32 cellular contexts compared by ENCODE assay signal in the genomic region with DNA sequence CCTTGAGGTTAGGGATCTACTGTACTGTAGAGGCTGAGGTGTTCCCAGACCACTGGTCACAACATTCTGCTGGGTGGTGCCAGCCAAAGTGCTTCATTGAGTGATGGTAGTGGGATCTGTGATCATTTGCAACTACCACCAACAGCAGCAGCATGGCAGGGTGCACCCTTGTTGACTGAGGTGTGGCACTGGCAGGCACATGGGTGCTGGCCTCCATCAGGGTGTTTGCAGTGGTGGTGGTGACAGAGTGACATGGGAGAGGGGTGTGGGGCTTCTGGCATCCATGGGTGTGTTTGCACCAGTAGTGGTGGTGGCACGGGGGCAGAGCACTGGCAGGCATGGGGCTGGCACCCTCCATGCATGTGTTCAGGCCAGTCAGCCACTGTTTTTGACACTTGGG.
"Had no signal": no experiment of that assay in that cellular context is flagged by ENCODE, and none has a peak within 500 bp of the region (broad histone marks: within the 10 kb centered on the region; RNA-seq: fewer than 3 reads in every experiment).

No MANE protein-coding gene starts in this region.

- H3K4me1 Mint-ChIP-seq: activated CD4-positive, alpha-beta T cell treated with anti-CD3 and anti-CD28 coated beads for 36 hours; activated CD4-positive, alpha-beta T cell treated with anti-CD3 and anti-CD28 coated beads, Interleukin-2, amount 10 ng/mL, durations not matched to agents 24 days and 14 days; activated CD8-positive, alpha-beta memory T cell treated with anti-CD3 and anti-CD28 coated beads, Interleukin-2, amount 10 ng/mL, durations not matched to agents 7 days and 5 days; activated naive CD4-positive, alpha-beta T cell treated with anti-CD3 and anti-CD28 coated beads, Interleukin-2, amount 10 ng/mL, durations not matched to agents 7 days and 5 days; activated naive CD8-positive, alpha-beta T cell treated with anti-CD3 and anti-CD28 coated beads, Interleukin-2, amount 10 ng/mL, durations not matched to agents 7 days and 5 days; T-helper 17 cell had no signal

- H3K27ac ChIP-seq: ascending aorta, breast epithelium, cardiac muscle cell, coronary artery, dorsolateral prefrontal cortex had no signal

- H3K4me1 ChIP-seq: ascending aorta, breast epithelium had no signal

- H3K27ac Mint-ChIP-seq: activated CD4-positive, alpha-beta memory T cell treated with anti-CD3 and anti-CD28 coated beads for 36 hours; activated CD4-positive, alpha-beta T cell treated with anti-CD3 and anti-CD28 coated beads for 36 hours; activated CD4-positive, alpha-beta T cell treated with anti-CD3 and anti-CD28 coated beads, Interleukin-2, amount 10 ng/mL, durations not matched to agents 24 days and 14 days; activated CD8-positive, alpha-beta memory T cell treated with anti-CD3 and anti-CD28 coated beads, Interleukin-2, amount 10 ng/mL, durations not matched to agents 7 days and 5 days; activated CD8-positive, alpha-beta T cell treated with anti-CD3 and anti-CD28 coated beads, Interleukin-2, amount 10 ng/mL, durations not matched to agents 7 days and 5 days; activated naive CD4-positive, alpha-beta T cell treated with anti-CD3 and anti-CD28 coated beads, Interleukin-2, amount 10 ng/mL, durations not matched to agents 7 days and 5 days; activated naive CD4-positive, alpha-beta T cell treated with anti-CD3 and anti-CD28 coated beads, Interleukin-2, amount 50 U/mL, for 72 hours; activated naive CD8-positive, alpha-beta T cell treated with anti-CD3 and anti-CD28 coated beads, Interleukin-2, amount 10 ng/mL, durations not matched to agents 7 days and 5 days; activated T-helper 1 cell treated with anti-CD3 and anti-CD28 coated beads, Interleukin-12 subunit alpha, Interleukin-12 subunit beta, Interleukin-2, Interleukin-4 antibody, amounts not matched to agents 30 ng/mL and 10 ng/mL and 1 ng/mL, durations not matched to agents 14 hours and 24 hours and 36 hours; brain; dendritic cell treated with granulocyte-macrophage colony-stimulating factor and Interleukin-4, amounts not matched to agents 40 ng/mL and 50 ng/mL, for 4 days; endodermal cell; T-helper 17 cell; T-helper 2 cell treated with Interferon-gamma antibody and Interleukin-4, amounts not matched to agents 5 μg/mL and 100 μg/mL, for 36 hours had no signal

- DNase-seq: activated CD4-positive, alpha-beta memory T cell treated with anti-CD3 and anti-CD28 coated beads for 36 hours; activated CD4-positive, alpha-beta T cell treated with anti-CD3 and anti-CD28 coated beads for 36 hours; activated CD4-positive, alpha-beta T cell treated with anti-CD3 and anti-CD28 coated beads, Interleukin-2, amount 10 ng/mL, durations not matched to agents 24 days and 14 days; activated CD4-positive, CD25-positive, alpha-beta regulatory T cell; activated CD4-positive, CD25-positive, alpha-beta regulatory T cell treated with anti-CD3 and anti-CD28 coated beads, Interleukin-2, amount 50 U/mL, for 72 hours; activated CD8-positive, alpha-beta memory T cell treated with anti-CD3 and anti-CD28 coated beads, Interleukin-2, amount 10 ng/mL, durations not matched to agents 7 days and 5 days; activated CD8-positive, alpha-beta memory T cell treated with anti-CD3 and anti-CD28 coated beads, Interleukin-2, amount 50 U/mL, for 4 hours; activated CD8-positive, alpha-beta T cell treated with anti-CD3 and anti-CD28 coated beads, Interleukin-2, amount 10 ng/mL, durations not matched to agents 7 days and 5 days; activated gamma-delta T cell; activated naive CD4-positive, alpha-beta T cell; activated naive CD4-positive, alpha-beta T cell treated with anti-CD3 and anti-CD28 coated beads, Interleukin-2, amount 10 ng/mL, durations not matched to agents 7 days and 5 days; activated naive CD8-positive, alpha-beta T cell treated with anti-CD3 and anti-CD28 coated beads, Interleukin-2, amount 10 ng/mL, durations not matched to agents 7 days and 5 days; activated T-cell treated with anti-CD3 and anti-CD28 coated beads, Interleukin-2, amount 50 U/mL, for 1 hour; activated T-cell treated with anti-CD3 and anti-CD28 coated beads, Interleukin-2, amount 50 U/mL, for 48 hours; central memory CD4-positive, alpha-beta T cell; dorsolateral prefrontal cortex; effector memory CD4-positive, alpha-beta T cell; endodermal cell; foreskin fibroblast; T-helper 1 cell; T-helper 17 cell; T1000 had no signal

- H3K36me3 ChIP-seq: ascending aorta, breast epithelium, cardiac muscle cell had no signal

- H3K27me3 Mint-ChIP-seq: activated CD4-positive, alpha-beta memory T cell treated with anti-CD3 and anti-CD28 coated beads for 36 hours; activated CD4-positive, alpha-beta T cell treated with anti-CD3 and anti-CD28 coated beads for 36 hours; activated CD4-positive, alpha-beta T cell treated with anti-CD3 and anti-CD28 coated beads, Interleukin-2, amount 10 ng/mL, durations not matched to agents 24 days and 14 days; activated CD8-positive, alpha-beta memory T cell treated with anti-CD3 and anti-CD28 coated beads, Interleukin-2, amount 10 ng/mL, durations not matched to agents 7 days and 5 days; activated naive CD4-positive, alpha-beta T cell treated with anti-CD3 and anti-CD28 coated beads, Interleukin-2, amount 10 ng/mL, durations not matched to agents 7 days and 5 days; activated naive CD8-positive, alpha-beta T cell treated with anti-CD3 and anti-CD28 coated beads, Interleukin-2, amount 10 ng/mL, durations not matched to agents 7 days and 5 days; dendritic cell treated with granulocyte-macrophage colony-stimulating factor and Interleukin-4, amounts not matched to agents 40 ng/mL and 50 ng/mL, for 4 days; T-helper 17 cell had no signal

- H3K4me3 Mint-ChIP-seq: activated CD4-positive, alpha-beta memory T cell treated with anti-CD3 and anti-CD28 coated beads for 36 hours; activated CD4-positive, alpha-beta T cell treated with anti-CD3 and anti-CD28 coated beads for 36 hours; activated CD4-positive, alpha-beta T cell treated with anti-CD3 and anti-CD28 coated beads, Interleukin-2, amount 10 ng/mL, durations not matched to agents 24 days and 14 days; activated CD8-positive, alpha-beta memory T cell treated with anti-CD3 and anti-CD28 coated beads, Interleukin-2, amount 10 ng/mL, durations not matched to agents 7 days and 5 days; activated CD8-positive, alpha-beta T cell treated with anti-CD3 and anti-CD28 coated beads, Interleukin-2, amount 10 ng/mL, durations not matched to agents 7 days and 5 days; activated naive CD4-positive, alpha-beta T cell treated with anti-CD3 and anti-CD28 coated beads, Interleukin-2, amount 10 ng/mL, durations not matched to agents 7 days and 5 days; activated naive CD8-positive, alpha-beta T cell treated with anti-CD3 and anti-CD28 coated beads, Interleukin-2, amount 10 ng/mL, durations not matched to agents 7 days and 5 days; activated T-helper 1 cell treated with anti-CD3 and anti-CD28 coated beads, Interleukin-12 subunit alpha, Interleukin-12 subunit beta, Interleukin-2, Interleukin-4 antibody, amounts not matched to agents 30 ng/mL and 10 ng/mL and 1 ng/mL, durations not matched to agents 14 hours and 24 hours and 36 hours; brain; dendritic cell treated with granulocyte-macrophage colony-stimulating factor and Interleukin-4, amounts not matched to agents 40 ng/mL and 50 ng/mL, for 4 days; endodermal cell; T-helper 17 cell; T-helper 2 cell treated with Interferon-gamma antibody and Interleukin-4, amounts not matched to agents 5 μg/mL and 100 μg/mL, for 36 hours had no signal

- H3K9me3 ChIP-seq: ascending aorta, breast epithelium had no signal

- H3K4me3 ChIP-seq: ascending aorta, breast epithelium, cardiac muscle cell, coronary artery, dorsolateral prefrontal cortex had no signal

- ATAC-seq: activated CD4-positive, alpha-beta T cell treated with anti-CD3 and anti-CD28 coated beads for 36 hours; activated CD8-positive, alpha-beta memory T cell treated with anti-CD3 and anti-CD28 coated beads, Interleukin-2, amount 10 ng/mL, durations not matched to agents 7 days and 5 days; activated CD8-positive, alpha-beta T cell treated with anti-CD3 and anti-CD28 coated beads, Interleukin-2, amount 10 ng/mL, durations not matched to agents 7 days and 5 days; activated naive CD4-positive, alpha-beta T cell treated with anti-CD3 and anti-CD28 coated beads, Interleukin-2, amount 50 U/mL, for 72 hours; esophagus mucosa; T-helper 17 cell had no signal

- H3K9me3 Mint-ChIP-seq: activated CD4-positive, alpha-beta T cell treated with anti-CD3 and anti-CD28 coated beads, Interleukin-2, amount 10 ng/mL, durations not matched to agents 24 days and 14 days; activated naive CD4-positive, alpha-beta T cell treated with anti-CD3 and anti-CD28 coated beads, Interleukin-2, amount 10 ng/mL, durations not matched to agents 7 days and 5 days; activated naive CD4-positive, alpha-beta T cell treated with anti-CD3 and anti-CD28 coated beads, Interleukin-2, amount 50 U/mL, for 72 hours; activated naive CD8-positive, alpha-beta T cell treated with anti-CD3 and anti-CD28 coated beads, Interleukin-2, amount 10 ng/mL, durations not matched to agents 7 days and 5 days; activated T-helper 1 cell treated with anti-CD3 and anti-CD28 coated beads, Interleukin-12 subunit alpha, Interleukin-12 subunit beta, Interleukin-2, Interleukin-4 antibody, amounts not matched to agents 30 ng/mL and 10 ng/mL and 1 ng/mL, durations not matched to agents 14 hours and 24 hours and 36 hours; dendritic cell treated with granulocyte-macrophage colony-stimulating factor and Interleukin-4, amounts not matched to agents 40 ng/mL and 50 ng/mL, for 4 days; T-helper 2 cell treated with Interferon-gamma antibody and Interleukin-4, amounts not matched to agents 5 μg/mL and 100 μg/mL, for 36 hours had no signal

- H3K36me3 Mint-ChIP-seq: activated CD4-positive, alpha-beta memory T cell treated with anti-CD3 and anti-CD28 coated beads for 36 hours; activated CD8-positive, alpha-beta memory T cell treated with anti-CD3 and anti-CD28 coated beads, Interleukin-2, amount 10 ng/mL, durations not matched to agents 7 days and 5 days; activated naive CD4-positive, alpha-beta T cell treated with anti-CD3 and anti-CD28 coated beads, Interleukin-2, amount 10 ng/mL, durations not matched to agents 7 days and 5 days; activated naive CD4-positive, alpha-beta T cell treated with anti-CD3 and anti-CD28 coated beads, Interleukin-2, amount 50 U/mL, for 72 hours; activated naive CD8-positive, alpha-beta T cell treated with anti-CD3 and anti-CD28 coated beads, Interleukin-2, amount 10 ng/mL, durations not matched to agents 7 days and 5 days; brain had no signal

- H3K27me3 ChIP-seq: ascending aorta, breast epithelium, cardiac muscle cell, dorsolateral prefrontal cortex had no signal
